ENCODE assay signal across 24 cellular contexts in the genomic region with DNA sequence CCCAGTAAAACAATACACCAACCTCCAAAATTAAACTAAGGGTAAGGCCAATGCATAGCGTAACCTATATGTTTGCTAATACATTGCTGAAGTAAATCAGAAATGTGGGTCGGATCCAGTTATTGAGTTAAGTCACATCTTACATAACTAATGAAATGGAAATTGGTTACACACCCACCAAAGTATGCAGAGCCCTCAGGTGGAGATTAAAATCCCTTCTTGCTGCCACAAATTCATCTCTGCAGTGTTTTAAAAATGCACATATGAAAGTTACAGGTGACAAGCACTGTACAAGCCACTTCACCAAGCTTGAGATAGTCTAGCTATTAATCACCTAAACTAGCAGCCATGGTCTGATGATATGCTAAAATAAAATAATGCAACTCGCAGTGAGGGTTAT.
"Had no signal": no experiment of that assay in that cellular context is flagged by ENCODE, and none has a peak within 500 bp of the region (broad histone marks: within the 10 kb centered on the region; RNA-seq: fewer than 3 reads in every experiment).

No MANE protein-coding gene starts in this region.

- H3K27me3 Mint-ChIP-seq: activated CD4-positive, alpha-beta T cell treated with anti-CD3 and anti-CD28 coated beads, Interleukin-2, amount 10 ng/mL, durations not matched to agents 24 days and 14 days; activated T-cell treated with anti-CD3 and anti-CD28 coated beads, Interleukin-2, amount 50 U/mL, for 24 hours had no signal

- DNase-seq: activated CD4-positive, alpha-beta memory T cell treated with anti-CD3 and anti-CD28 coated beads, Interleukin-2, amount 10 ng/mL, durations not matched to agents 7 days and 5 days; activated CD4-positive, alpha-beta T cell treated with anti-CD3 and anti-CD28 coated beads, Interleukin-2, amount 10 ng/mL, durations not matched to agents 24 days and 14 days; activated CD4-positive, CD25-positive, alpha-beta regulatory T cell treated with anti-CD3 and anti-CD28 coated beads, Interleukin-2, amount 50 U/mL, for 72 hours; activated CD8-positive, alpha-beta memory T cell treated with anti-CD3 and anti-CD28 coated beads, Interleukin-2, amount 50 U/mL, for 48 hours; activated gamma-delta T cell; activated naive CD4-positive, alpha-beta T cell treated with anti-CD3 and anti-CD28 coated beads, Interleukin-2, amount 10 ng/mL, durations not matched to agents 7 days and 5 days; activated T-cell treated with anti-CD3 and anti-CD28 coated beads, Interleukin-2, amount 50 U/mL, for 24 hours; amniotic stem cell; dermis blood vessel endothelial cell; effector CD4-positive, alpha-beta T cell; heart left ventricle; hypothalamus; immature natural killer cell; left ventricle myocardium inferior; mucosa of descending colon; posterior cingulate gyrus; right lobe of liver; stimulated activated CD4-positive, alpha-beta T cell treated with anti-CD3 and anti-CD28 coated beads, Interleukin-2, amount 100 ng/mL, for 48 hours; stimulated activated naive CD4-positive, alpha-beta T cell treated with Interleukin-2 at 50 U/mL for 16 hours; T-helper 2 cell; testis; transverse colon had no signal

- H3K27ac ChIP-seq: heart left ventricle, left ventricle myocardium inferior, right lobe of liver, testis, transverse colon had no signal

- H3K4me1 ChIP-seq: testis, transverse colon had no signal

- H3K9me3 ChIP-seq: right lobe of liver, testis, transverse colon had no signal

- H3K36me3 ChIP-seq: heart left ventricle, left ventricle myocardium inferior, right lobe of liver, transverse colon had no signal

- ATAC-seq: heart left ventricle; mucosa of descending colon; natural killer cell treated with Interleukin-12 subunit alpha and Interleukin-12 subunit beta and Interleukin-15 and Interleukin-18, amount 100 ng/mL, for 72 hours; right lobe of liver had no signal

- H3K4me3 ChIP-seq: heart left ventricle, left ventricle myocardium inferior, lung, mucosa of descending colon, right lobe of liver, testis, transverse colon had no signal

- H3K9me3 Mint-ChIP-seq: activated CD4-positive, alpha-beta memory T cell treated with anti-CD3 and anti-CD28 coated beads, Interleukin-2, amount 10 ng/mL, durations not matched to agents 7 days and 5 days; natural killer cell treated with Interleukin-12 subunit alpha and Interleukin-12 subunit beta and Interleukin-15 and Interleukin-18, amount 100 ng/mL, for 72 hours had no signal

- H3K27ac Mint-ChIP-seq: activated CD4-positive, alpha-beta memory T cell treated with anti-CD3 and anti-CD28 coated beads, Interleukin-2, amount 10 ng/mL, durations not matched to agents 7 days and 5 days; activated naive CD4-positive, alpha-beta T cell treated with anti-CD3 and anti-CD28 coated beads, Interleukin-2, amount 10 ng/mL, durations not matched to agents 7 days and 5 days; activated T-cell treated with anti-CD3 and anti-CD28 coated beads, Interleukin-2, amount 50 U/mL, for 24 hours had no signal

- H3K4me3 Mint-ChIP-seq: activated CD4-positive, alpha-beta memory T cell treated with anti-CD3 and anti-CD28 coated beads, Interleukin-2, amount 10 ng/mL, durations not matched to agents 7 days and 5 days; activated naive CD4-positive, alpha-beta T cell treated with anti-CD3 and anti-CD28 coated beads, Interleukin-2, amount 10 ng/mL, durations not matched to agents 7 days and 5 days; activated T-cell treated with anti-CD3 and anti-CD28 coated beads, Interleukin-2, amount 50 U/mL, for 24 hours; immature natural killer cell; natural killer cell treated with Interleukin-12 subunit alpha and Interleukin-12 subunit beta and Interleukin-15 and Interleukin-18, amount 100 ng/mL, for 72 hours had no signal

- H3K27me3 ChIP-seq: heart left ventricle, right lobe of liver, testis, transverse colon had no signal
